ENCODE assay signal across 17 cellular contexts in genomic region chr4:114964016-114964415, GRCh38.
"Had no signal": no experiment of that assay in that cellular context is flagged by ENCODE, and none has a peak within 500 bp of the region (broad histone marks: within the 10 kb centered on the region; RNA-seq: fewer than 3 reads in every experiment).

No MANE protein-coding gene starts in this region.

- DNase-seq: cortex of kidney; effector CD8-positive, alpha-beta T cell; foreskin melanocyte; head of caudate nucleus; kidney; left cardiac atrium; left ventricle myocardium inferior; lower lobe of right lung; mesenchymal stem cell; midbrain; occipital lobe; pancreas; stimulated activated naive CD4-positive, alpha-beta T cell; stomach; transverse colon had no signal

- ATAC-seq: left cardiac atrium; lower lobe of right lung; natural killer cell treated with Interleukin-12 subunit alpha and Interleukin-12 subunit beta and Interleukin-15 and Interleukin-18, amount 100 ng/mL, for 72 hours; pancreas; sciatic nerve had no signal
